Comparison of ENCODE assay signal across 8 cellular contexts in the genomic region with DNA sequence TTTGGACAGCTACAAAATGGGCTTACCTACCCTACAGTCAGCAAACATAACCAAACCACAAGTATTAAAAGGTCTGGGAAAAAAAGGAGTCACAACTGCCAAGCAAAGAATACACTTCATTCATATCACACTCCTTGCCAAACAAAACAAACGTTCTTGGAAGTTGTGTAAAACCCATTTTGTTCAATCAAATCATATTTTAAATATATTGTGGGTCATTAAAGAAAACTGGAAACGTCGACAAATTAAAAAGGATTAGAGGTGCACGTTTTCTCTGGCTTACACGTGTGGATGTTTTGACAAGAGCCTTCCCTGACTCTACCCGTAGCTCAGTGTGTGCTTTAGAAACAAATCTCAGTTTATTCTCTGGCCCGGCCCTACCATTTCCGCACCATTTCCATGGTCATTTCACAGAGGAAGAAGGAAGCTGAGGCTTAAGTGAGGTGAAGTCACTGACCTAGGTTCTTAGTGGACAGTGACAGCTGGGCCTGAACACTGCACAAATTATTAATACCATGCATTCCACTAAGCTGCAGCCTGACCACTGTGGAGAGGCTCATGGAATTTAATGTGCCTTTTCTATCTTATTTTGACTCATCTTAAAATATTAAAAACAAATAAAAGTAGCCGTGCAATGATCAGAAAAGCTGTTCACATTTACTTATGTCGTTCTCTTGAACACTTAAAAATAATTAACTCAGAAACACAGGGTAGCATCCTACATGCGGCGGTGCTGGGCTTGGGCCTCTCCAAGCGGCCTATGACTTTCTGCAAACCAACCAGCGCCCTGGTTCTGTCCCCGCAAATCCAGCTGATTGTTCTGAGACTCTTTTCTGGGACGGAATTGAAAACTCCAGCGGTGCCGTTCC. TPM values are rescaled to one million over a fixed set of nuclear protein-coding genes. Genes with fewer than 3 reads are reported as not detected.
A peak's percentile ranks its signal among the peaks of the same experiment; 100 is the strongest.
DNase-seq lines count a peak whose midpoint lies in the region; ATAC-seq and TF ChIP-seq lines count a peak whose summit lies in the region.

No MANE protein-coding gene starts in this region.

- H3K27ac ChIP-seq in adrenal gland (peak overlapping the region in 3 of 5 donors; percentile 54 to 76 (median 56)), iPS-18a (ENCODE audit: low read length) (no peak overlapping the region), smooth muscle cell (ENCODE audit: low read depth) (peak overlapping the region; percentile 83)

- H3K36me3 ChIP-seq in adrenal gland (replicated peaks in 1 of 2) (no peaks in the 10 kb centered on the region), iPS-18a (ENCODE audit: control insufficient read depth, low read depth, low read length) (no peaks in the 10 kb centered on the region), smooth muscle cell (ENCODE audit: low read depth) (no peaks in the 10 kb centered on the region)

- DNase-seq in AG20443 (ENCODE audit: low spot score) = peak; percentile 55
- DNase-seq in HS-5 (ENCODE audit: low read depth) = peak; percentile 8
- DNase-seq in adrenal gland = no peak
- no peak for DNase-seq in smooth muscle cell (lab: John Stamatoyannopoulos, UW; ENCODE audit: unreplicated experiment)
- DNase-seq in ureter (ENCODE audit: low spot score) = no peak
- no peak for DNase-seq in activated effector memory CD4-positive, alpha-beta T cell treated with anti-CD3 and anti-CD28 coated beads, Interleukin-2, amount 50 U/mL, for 16 hours

- TF ChIP-seq CTCF in adrenal gland (IDR thresholded peaks at IDR 0.05) (no peak), smooth muscle cell (IDR thresholded peaks at IDR 0.05; ENCODE audit: borderline replicate concordance, insufficient read depth, poor library complexity, severe bottlenecking) (no peak)

- H3K4me1 ChIP-seq in adrenal gland (replicated peaks in 1 of 2) (peaks cover 4 to 11% of the 10 kb centered on the region in 2 donors), iPS-18a (ENCODE audit: control insufficient read depth, low read depth, low read length) (peaks cover 13% of the 10 kb centered on the region), smooth muscle cell (ENCODE audit: low read depth) (peaks cover 14% of the 10 kb centered on the region)

- H3K9ac ChIP-seq in iPS-18a (ENCODE audit: low read length) = peak overlapping the region; percentile 46
- H3K9ac ChIP-seq in smooth muscle cell (ENCODE audit: low read depth) = peak overlapping the region; percentile 84

- peak overlapping the region; percentile 95 for H3K4me2 ChIP-seq in smooth muscle cell

- ATAC-seq in GM18870 (IDR thresholded peaks at IDR 0.05; ENCODE audit: unreplicated experiment) = no peak

- H3F3A ChIP-seq in smooth muscle cell (ENCODE audit: low read depth) = peaks cover 9% of the 10 kb centered on the region

- H3K79me2 ChIP-seq in smooth muscle cell (ENCODE audit: low read depth) = peaks cover 35% of the 10 kb centered on the region

- H3K27me3 ChIP-seq in adrenal gland (no peaks in the 10 kb centered on the region), iPS-18a (ENCODE audit: control insufficient read depth, insufficient read depth, low read length) (peaks cover 8% of the 10 kb centered on the region), smooth muscle cell (ENCODE audit: low read depth) (no peaks in the 10 kb centered on the region)

- no peak for TF ChIP-seq POLR2A in adrenal gland (IDR thresholded peaks at IDR 0.05)

- peaks cover 26% of the 10 kb centered on the region for H4K20me1 ChIP-seq in smooth muscle cell (ENCODE audit: low read depth)

- peak overlapping the region; percentile 93 for H2AFZ ChIP-seq in smooth muscle cell (ENCODE audit: low read depth)

- intact Hi-C loops in adrenal gland (cut with DNase I) = no loop called here

- no peaks in the 10 kb centered on the region for H3K9me3 ChIP-seq in adrenal gland (replicated peaks in 1 of 3)
- no peaks in the 10 kb centered on the region for H3K9me3 ChIP-seq in iPS-18a (ENCODE audit: control insufficient read depth, low read depth, low read length)
- no peaks in the 10 kb centered on the region for H3K9me3 ChIP-seq in smooth muscle cell (replicated peaks; ENCODE audit: low read depth)

- peak overlapping the region in 2 of 4 donors; percentile 75 to 80 for H3K4me3 ChIP-seq in adrenal gland
- H3K4me3 ChIP-seq in iPS-18a (ENCODE audit: low read length) = peak overlapping the region; percentile 59
- H3K4me3 ChIP-seq in smooth muscle cell = peak overlapping the region; percentile 73

- WGBS in adrenal gland, 4 donors = 33 to 43% (median 37%) methylated on average over 18 of the region's 18 CpGs
- WGBS in smooth muscle cell (ENCODE audit: low lambda C conversion rate) = 21% methylated on average over 18 of the region's 18 CpGs

RNA-seq across cellular contexts. Expression of gene CEP112, which starts 1.0 kb away (rescaled TPM):
- 10 to 100 TPM in 2 of 8 donors, 1 to 10 TPM in 6; 4.2 to 24.1 (median 9.5) TPM for total RNA-seq in adrenal gland
- polyA plus RNA-seq in adrenal gland = 10 to 100 TPM in 2 of 3 donors, 1 to 10 TPM in 1; 6.4 to 13.5 (median 10.1) TPM
- 8.3 and 11.6 TPM in 2 replicates for total RNA-seq in smooth muscle cell
- polyA plus RNA-seq in smooth muscle cell = 8.7 and 9.9 TPM in 2 replicates
- total RNA-seq in ureter = 18.0 TPM

RNA-seq across cellular contexts. Expression of gene APOH, which starts 38.2 kb away (rescaled TPM):
- total RNA-seq in adrenal gland (1 to 10 TPM in 2 of 8 donors, not detected in 6; 1.5 to 1.7 TPM), smooth muscle cell (not detected in 2 replicates), ureter (0.89 TPM)
- polyA plus RNA-seq in adrenal gland (1 to 10 TPM in 1 of 3 donors, under 1 TPM in 1, not detected in 1; 0.32 to 1.6 TPM), smooth muscle cell (not detected in 2 replicates)

Comparison
In these comparisons a context has a peak if more than half of its experiments do, and no peak if none do; other contexts are left out.
1. DNase-seq: peak in AG20443 (single experiment) and HS-5 (single experiment); none in adrenal gland (0 of 7), smooth muscle cell (single experiment), ureter (single experiment) and activated effector memory CD4-positive, alpha-beta T cell treated with anti-CD3 and anti-CD28 coated beads, Interleukin-2, amount 50 U/mL, for 16 hours (single experiment).